22 cellular contexts compared by ENCODE assay signal in genomic region chr19:867301-867793, GRCh38. TPM values are rescaled to one million over a fixed set of nuclear protein-coding genes. Genes with fewer than 3 reads are reported as not detected.
DNase-seq lines count a peak whose midpoint lies in the region; ATAC-seq, FAIRE-seq and TF ChIP-seq lines count a peak whose summit lies in the region.
"Had no signal": no experiment of that assay in that cellular context is flagged by ENCODE, and none has a peak within 500 bp of the region (broad histone marks: within the 10 kb centered on the region; RNA-seq: fewer than 3 reads in every experiment).

No MANE protein-coding gene starts in this region.

- H4K20me1 ChIP-seq in HepG2 (ENCODE audit: insufficient read depth, low read length) = no peaks in the 10 kb centered on the region

- no peaks in the 10 kb centered on the region for H3K4me1 Mint-ChIP-seq in Caco-2 (ENCODE audit: low read depth, unreplicated experiment)

- TF ChIP-seq POLR2A in A549 (IDR thresholded peaks at IDR 0.05; ENCODE audit: low read length) (no peak), HepG2 (IDR thresholded peaks at IDR 0.05; ENCODE audit: insufficient read depth in 1 of 2, low read depth in 2 of 2, low read length in 2 of 2) (no peak)

- H3K27ac Mint-ChIP-seq in Caco-2 (ENCODE audit: unreplicated experiment) = peak overlapping the region; percentile 57
- H3K27ac Mint-ChIP-seq: mesothelial cell of epicardium had no signal

- peaks cover 84% of the 10 kb centered on the region for H3K36me3 Mint-ChIP-seq in Caco-2 (ENCODE audit: insufficient read depth, unreplicated experiment)

- ATAC-seq in A549 = no peak
- no peak for ATAC-seq in HepG2
- ATAC-seq in HG03439 (IDR thresholded peaks at IDR 0.05; ENCODE audit: unreplicated experiment) = no peak
- ATAC-seq in HG02610 (IDR thresholded peaks at IDR 0.05; ENCODE audit: unreplicated experiment) = no peak
- no peak for ATAC-seq in HG03025 (IDR thresholded peaks at IDR 0.05; ENCODE audit: low FRiP score, unreplicated experiment)
- ATAC-seq: esophagus mucosa, left colon had no signal

- CTCF ChIA-PET in A549 (lab: Yijun Ruan, JAX) = interaction anchor here (1.0 to 3.1 kb wide), 2 partner anchors 8 to 10 kb away, joined by 5 to 13 read pairs; partner anchors contain the start of gene CFD
- CTCF ChIA-PET in Caco-2 (lab: Charles Lee) = no interaction called here
- CTCF ChIA-PET in HepG2 (lab: Yijun Ruan, JAX; ENCODE audit: low intra/inter-chr PET ratio, low total read pairs) = no interaction called here

- POLR2A ChIA-PET in A549 (lab: Yijun Ruan, JAX) (no interaction called here), Caco-2 (lab: Charles Lee) (no interaction called here), HepG2 (lab: Yijun Ruan, JAX) (interaction anchor here (1.4 kb wide), 1 partner anchor 25 kb away, joined by 3 read pairs; the partner anchor contains the start of gene MED16)

- DNase-seq in A549 (ENCODE audit: low read depth in 1 of 2, low spot score in 1 of 2) (no peak), Caco-2 (no peak), SK-N-MC (ENCODE audit: low read depth, low spot score) (no peak), HepG2 (ENCODE audit: low spot score) (no peak), NCI-H510A treated with DMSO at 0.1 percent for 48 hours (lab: John Stamatoyannopoulos, UW) (no peak)
- DNase-seq: activated CD4-positive, alpha-beta T cell treated with anti-CD3 and anti-CD28 coated beads, Interleukin-2, amount 50 U/mL, for 4 hours; activated gamma-delta T cell treated with Interleukin-2 at 50 U/mL for 16 hours; amniotic stem cell; central memory CD4-positive, alpha-beta T cell; left colon; MG63; NCI-H187 treated with DMSO at 0.1 percent for 48 hours; SHP77 had no signal

- BruUV-seq in Caco-2 (replicated peaks; lab: Mats Ljungman, UMichigan) (no TSS peak), HepG2 (replicated peaks; lab: Mats Ljungman, UMichigan) (no TSS peak)

- no peak overlapping the region for H3K4me3 Mint-ChIP-seq in Caco-2 (ENCODE audit: unreplicated experiment)
- H3K4me3 Mint-ChIP-seq: mesothelial cell of epicardium had no signal

- no peaks in the 10 kb centered on the region for H3K27me3 Mint-ChIP-seq in Caco-2 (ENCODE audit: insufficient read depth, unreplicated experiment)

- H3K27ac ChIP-seq in A549 (peak overlapping the region in 1 of 2 experiments; percentile 95; a peak in 2 of 6 replicates), SK-N-MC (peak overlapping the region; percentile 56), HepG2 (ENCODE audit: extremely low read length, insufficient read depth, low read length) (no peak overlapping the region)
- H3K27ac ChIP-seq: suprapubic skin had no signal

- in situ Hi-C loops in HepG2 (cut with HindIII; ENCODE audit: extremely low pct_ligation_motif_present, low pct_unique_long_range_greater_than_20kb) = loop anchor here (10.0 kb wide), 1 partner anchor 117 kb away; the partner anchor contains the start of gene WDR18

- H3K27me3 ChIP-seq in Caco-2 (replicated peaks; ENCODE audit: control insufficient read depth, insufficient read depth, low read length) = no peaks in the 10 kb centered on the region
- H3K27me3 ChIP-seq in HepG2 (ENCODE audit: control insufficient read depth in 1 of 2, insufficient read depth in 2 of 2, low read length in 2 of 2) = no peaks in the 10 kb centered on the region
- H3K27me3 ChIP-seq: MG63, suprapubic skin had no signal

- TF ChIP-seq RAD21 in A549 (conservative IDR thresholded peaks at IDR 0.05 in 1 of 2, IDR thresholded peaks at IDR 0.05 in 1 of 2) (no peak), HepG2 (CRISPR knock-in tag; IDR thresholded peaks at IDR 0.05) (no peak)

- H3K9ac ChIP-seq in SK-N-MC (ENCODE audit: insufficient read length) = no peak overlapping the region
- H3K9ac ChIP-seq in HepG2 (ENCODE audit: insufficient read depth, low read depth, low read length) = no peak overlapping the region

- H3K36me3 ChIP-seq in Caco-2 (ENCODE audit: control insufficient read depth, insufficient read depth, low read length) = peaks cover 6% of the 10 kb centered on the region
- peaks cover 27% of the 10 kb centered on the region for H3K36me3 ChIP-seq in SK-N-MC (ENCODE audit: insufficient read depth, low read length)
- peaks cover 3 to 12% of the 10 kb centered on the region in 2 experiments; a peak in 2 of 5 replicates for H3K36me3 ChIP-seq in HepG2 (replicated peaks in 1 of 2; ENCODE audit: control insufficient read depth in 1 of 2, insufficient read depth in 2 of 2, low read length in 2 of 2)

- intact Hi-C loops in Caco-2 (cut with micrococcal nuclease; ENCODE audit: unreplicated experiment) = loop anchor here (10.0 kb wide), 1 partner anchor 93 kb away; no protein-coding TSS in a partner anchor
- intact Hi-C loops in HepG2 (cut with micrococcal nuclease; ENCODE audit: unreplicated experiment) = no loop called here

- H3K9me3 Mint-ChIP-seq in Caco-2 (ENCODE audit: unreplicated experiment) = no peaks in the 10 kb centered on the region
- H3K9me3 Mint-ChIP-seq: mesothelial cell of epicardium had no signal

- peaks cover 39% of the 10 kb centered on the region for H3K4me1 ChIP-seq in A549
- H3K4me1 ChIP-seq in Caco-2 = no peaks in the 10 kb centered on the region; the same call in 1 of the 2 replicates
- no peaks in the 10 kb centered on the region for H3K4me1 ChIP-seq in HepG2 (ENCODE audit: insufficient read depth, low read length)

- FAIRE-seq in A549 (lab: Jason Lieb, UNC) = no peak
- FAIRE-seq in HepG2 (lab: Jason Lieb, UNC) = no peak

- no peak overlapping the region for H3K4me2 ChIP-seq in A549
- no peak overlapping the region for H3K4me2 ChIP-seq in HepG2 (ENCODE audit: low read depth, low read length)

- no peak overlapping the region for H2AFZ ChIP-seq in HepG2 (ENCODE audit: low read length)

- H3K4me3 ChIP-seq in A549 (no peak overlapping the region), Caco-2 (ENCODE audit: low read depth, low read length) (no peak overlapping the region), SK-N-MC (0 out of 2 replicates have a peak overlapping the region, but pooled peaks have one; percentile 26), HepG2 (replicated peaks in 1 of 3; ENCODE audit: insufficient read depth in 1 of 3, low read depth in 2 of 3, low read length in 3 of 3) (no peak overlapping the region)
- H3K4me3 ChIP-seq: MG63, suprapubic skin had no signal

- no peak for TF ChIP-seq EP300 in A549 (IDR thresholded peaks at IDR 0.05)
- TF ChIP-seq EP300 in HepG2 (IDR thresholded peaks at IDR 0.05; ENCODE audit: low read depth in 2 of 2, low read length in 2 of 2) = no peak
- TF ChIP-seq EP300 in HepG2 (CRISPR knock-in tag; IDR thresholded peaks at IDR 0.05; ENCODE audit: borderline replicate concordance) = no peak

- TF ChIP-seq CTCF in A549 (IDR thresholded peaks at IDR 0.05) = no peak
- no peak for TF ChIP-seq CTCF in Caco-2 (IDR thresholded peaks at IDR 0.05; ENCODE audit: insufficient read depth in 1 of 2, low read depth in 1 of 2, low read length in 1 of 2, severe bottlenecking in 1 of 2, unreplicated experiment in 1 of 2)
- no peak for TF ChIP-seq CTCF in HepG2 (CRISPR knock-in tag; IDR thresholded peaks at IDR 0.05)

- H3K9me3 ChIP-seq in A549 (no peaks in the 10 kb centered on the region), Caco-2 (no peaks in the 10 kb centered on the region), SK-N-MC (ENCODE audit: low read depth, low read length) (no peaks in the 10 kb centered on the region), HepG2 (ENCODE audit: low read length) (no peaks in the 10 kb centered on the region)
- H3K9me3 ChIP-seq: MG63, suprapubic skin had no signal

- no peaks in the 10 kb centered on the region for H3K79me2 ChIP-seq in HepG2 (ENCODE audit: insufficient read depth, low read length)

- 70% methylated on average over 5 of the region's 16 CpGs for WGBS in A549 (ENCODE audit: missing lambda C conversion rate)
- WGBS in HepG2 (ENCODE audit: low lambda C conversion rate) = 91% methylated on average over 7 of the region's 16 CpGs

RNA-seq across cellular contexts. Expression of gene CFD, which starts 7.9 kb away (rescaled TPM):
- polyA plus RNA-seq in A549 (2011; rRNA removed) (7.6 TPM in 2 replicates), A549 (2017; fragmentation: RNase III; extraction: RNeasy Plus Mini Kit Qiagen cat#74134 plus additional on column Dnase treatment) (13.8 to 14.8 TPM (median 14.3 TPM) in 3 replicates), HepG2 (2011; rRNA removed) (2.3 and 3.9 TPM in 2 replicates)
- 20.5 and 36.1 TPM in 2 replicates for polyA plus RNA-seq in A549 (2012; cell fraction: cytosol; rRNA removed)
- 19.4 and 48.1 TPM in 2 replicates for polyA plus RNA-seq in A549 (2012; cell fraction: nucleus; rRNA removed)
- 3.1 and 3.9 TPM in 2 replicates for polyA minus RNA-seq in A549 (2011; rRNA and poly(A)+ RNA removed)
- total RNA-seq in Caco-2 (2022) (4.4 and 6.1 TPM in 2 replicates), HepG2 (2016; rRNA removed; fragmentation: Illumina TruSeq; extraction: Trizol) (3.6 and 4.6 TPM in 2 replicates)
- 1.4 and 2.7 TPM in 2 replicates for total RNA-seq in HepG2 (2016; cell fraction: cytosol; rRNA removed; fragmentation: Illumina TruSeq; extraction: Trizol; ENCODE audit: low read depth)
- total RNA-seq in HepG2 (2016; cell fraction: insoluble cytoplasmic fraction; rRNA removed; fragmentation: Illumina TruSeq; extraction: Trizol) = 3.4 and 3.9 TPM in 2 replicates
- total RNA-seq in HepG2 (2016; cell fraction: membrane; rRNA removed; fragmentation: Illumina TruSeq; extraction: Trizol) = 1.8 and 2.7 TPM in 2 replicates
- total RNA-seq in HepG2 (2016; cell fraction: nucleus; rRNA removed; fragmentation: Illumina TruSeq; extraction: Trizol) = 1.0 and 1.7 TPM in 2 replicates
- polyA plus RNA-seq in HepG2 (2011; cell fraction: cytosol; rRNA removed) = 3.0 and 8.4 TPM in 2 replicates
- polyA plus RNA-seq in HepG2 (2011; cell fraction: nucleus; rRNA removed) = 5.1 and 6.2 TPM in 2 replicates
- 3.4 and 4.4 TPM in 2 replicates for polyA plus RNA-seq in HepG2 (2012)
- 1.7 TPM in 2 replicates for polyA plus RNA-seq in HepG2 (2016; cell fraction: cytosol; fragmentation: Illumina TruSeq; extraction: Trizol; ENCODE audit: low read depth)
- polyA plus RNA-seq in HepG2 (2016; cell fraction: insoluble cytoplasmic fraction; fragmentation: Illumina TruSeq; extraction: Trizol; ENCODE audit: low read depth) = 2.4 and 5.1 TPM in 2 replicates
- polyA plus RNA-seq in HepG2 (2016; cell fraction: membrane; fragmentation: Illumina TruSeq; extraction: Trizol; ENCODE audit: low read depth) = 1.2 and 1.9 TPM in 2 replicates
- polyA plus RNA-seq in HepG2 (2016; cell fraction: nucleus; fragmentation: Illumina TruSeq; extraction: Trizol; ENCODE audit: insufficient read depth, low read depth) = 2.7 and 3.3 TPM in 2 replicates
- polyA minus RNA-seq in HepG2 (2011; rRNA and poly(A)+ RNA removed; ENCODE audit: low replicate concordance) = 4.8 TPM in 2 replicates
- polyA minus RNA-seq in HepG2 (2011; cell fraction: cytosol; rRNA and poly(A)+ RNA removed) = 1.9 and 2.3 TPM in 2 replicates
- polyA minus RNA-seq in HepG2 (2011; cell fraction: nucleus; rRNA and poly(A)+ RNA removed) = 0.75 and 1.9 TPM in 2 replicates

RNA-seq across cellular contexts. Expression of gene ELANE, which starts 15.2 kb away (rescaled TPM):
- 0.15 and 0.35 TPM in 2 replicates for polyA plus RNA-seq in A549 (2011; rRNA removed)
- 0.15 and 0.22 TPM in 2 replicates for polyA plus RNA-seq in A549 (2012; cell fraction: cytosol; rRNA removed)
- polyA plus RNA-seq in A549 (2012; cell fraction: nucleus; rRNA removed) = 0.42 and 0.48 TPM in 2 replicates
- polyA plus RNA-seq in A549 (2017; fragmentation: RNase III; extraction: RNeasy Plus Mini Kit Qiagen cat#74134 plus additional on column Dnase treatment) = 0.14 to 0.15 TPM (median 0.15 TPM) in 3 replicates
- not detected in 2 replicates for polyA minus RNA-seq in A549 (2011; rRNA and poly(A)+ RNA removed)
- total RNA-seq in Caco-2 (2022) = not detected in 2 replicates
- not detected in 2 replicates for total RNA-seq in HepG2 (2016; rRNA removed; fragmentation: Illumina TruSeq; extraction: Trizol)
- not detected in 2 replicates for total RNA-seq in HepG2 (2016; cell fraction: cytosol; rRNA removed; fragmentation: Illumina TruSeq; extraction: Trizol; ENCODE audit: low read depth)
- not detected in 2 replicates for total RNA-seq in HepG2 (2016; cell fraction: insoluble cytoplasmic fraction; rRNA removed; fragmentation: Illumina TruSeq; extraction: Trizol)
- total RNA-seq in HepG2 (2016; cell fraction: membrane; rRNA removed; fragmentation: Illumina TruSeq; extraction: Trizol) = not detected in 2 replicates
- not detected in 2 replicates for total RNA-seq in HepG2 (2016; cell fraction: nucleus; rRNA removed; fragmentation: Illumina TruSeq; extraction: Trizol)
- polyA plus RNA-seq in HepG2 (2011; rRNA removed) = not detected in 2 replicates
- polyA plus RNA-seq in HepG2 (2011; cell fraction: cytosol; rRNA removed) = not detected in 2 replicates
- not detected in 2 replicates for polyA plus RNA-seq in HepG2 (2011; cell fraction: nucleus; rRNA removed)
- not detected in 2 replicates for polyA plus RNA-seq in HepG2 (2012)
- polyA plus RNA-seq in HepG2 (2016; cell fraction: cytosol; fragmentation: Illumina TruSeq; extraction: Trizol; ENCODE audit: low read depth) = not detected in 2 replicates
- not detected in 2 replicates for polyA plus RNA-seq in HepG2 (2016; cell fraction: insoluble cytoplasmic fraction; fragmentation: Illumina TruSeq; extraction: Trizol; ENCODE audit: low read depth)
- polyA plus RNA-seq in HepG2 (2016; cell fraction: membrane; fragmentation: Illumina TruSeq; extraction: Trizol; ENCODE audit: low read depth) = not detected in 2 replicates
- not detected in 2 replicates for polyA plus RNA-seq in HepG2 (2016; cell fraction: nucleus; fragmentation: Illumina TruSeq; extraction: Trizol; ENCODE audit: insufficient read depth, low read depth)
- polyA minus RNA-seq in HepG2 (2011; rRNA and poly(A)+ RNA removed; ENCODE audit: low replicate concordance) = not detected in 2 replicates
- polyA minus RNA-seq in HepG2 (2011; cell fraction: cytosol; rRNA and poly(A)+ RNA removed) = not detected in 2 replicates
- not detected in 2 replicates for polyA minus RNA-seq in HepG2 (2011; cell fraction: nucleus; rRNA and poly(A)+ RNA removed)
- total RNA-seq: Daoy; esophagus mucosa; mesothelial cell of epicardium; NCI-H460; T-helper 1 cell treated with Interleukin-12 subunit alpha and Interleukin-12 subunit beta and Interleukin-4 antibody, amounts not matched to agents 30 ng/mL and 1 ng/mL, for 36 hours had no signal

RNA-seq across cellular contexts. Expression of gene MED16, which starts 25.6 kb away (rescaled TPM):
- polyA plus RNA-seq in A549 (2011; rRNA removed) = 8.0 TPM in 2 replicates
- 17.6 and 22.7 TPM in 2 replicates for polyA plus RNA-seq in A549 (2012; cell fraction: cytosol; rRNA removed)
- 32.2 and 54.4 TPM in 2 replicates for polyA plus RNA-seq in A549 (2012; cell fraction: nucleus; rRNA removed)
- 11.9 to 13.9 TPM (median 12.7 TPM) in 3 replicates for polyA plus RNA-seq in A549 (2017; fragmentation: RNase III; extraction: RNeasy Plus Mini Kit Qiagen cat#74134 plus additional on column Dnase treatment)
- 8.8 and 17.6 TPM in 2 replicates for polyA minus RNA-seq in A549 (2011; rRNA and poly(A)+ RNA removed)
- total RNA-seq in Caco-2 (2022) = 64.3 and 69.1 TPM in 2 replicates
- total RNA-seq in HepG2 (2016; rRNA removed; fragmentation: Illumina TruSeq; extraction: Trizol) = 14.8 and 18.4 TPM in 2 replicates
- total RNA-seq in HepG2 (2016; cell fraction: cytosol; rRNA removed; fragmentation: Illumina TruSeq; extraction: Trizol; ENCODE audit: low read depth) = 6.4 and 6.7 TPM in 2 replicates
- total RNA-seq in HepG2 (2016; cell fraction: insoluble cytoplasmic fraction; rRNA removed; fragmentation: Illumina TruSeq; extraction: Trizol) = 14.0 and 16.4 TPM in 2 replicates
- 12.3 and 14.3 TPM in 2 replicates for total RNA-seq in HepG2 (2016; cell fraction: membrane; rRNA removed; fragmentation: Illumina TruSeq; extraction: Trizol)
- 11.3 and 13.2 TPM in 2 replicates for total RNA-seq in HepG2 (2016; cell fraction: nucleus; rRNA removed; fragmentation: Illumina TruSeq; extraction: Trizol)
- 13.3 and 16.9 TPM in 2 replicates for polyA plus RNA-seq in HepG2 (2011; rRNA removed)
- polyA plus RNA-seq in HepG2 (2011; cell fraction: cytosol; rRNA removed) = 17.9 and 30.0 TPM in 2 replicates
- 45.6 and 56.5 TPM in 2 replicates for polyA plus RNA-seq in HepG2 (2011; cell fraction: nucleus; rRNA removed)
- polyA plus RNA-seq in HepG2 (2012) = 19.2 and 24.7 TPM in 2 replicates
- 7.2 and 8.1 TPM in 2 replicates for polyA plus RNA-seq in HepG2 (2016; cell fraction: cytosol; fragmentation: Illumina TruSeq; extraction: Trizol; ENCODE audit: low read depth)
- 21.8 and 29.1 TPM in 2 replicates for polyA plus RNA-seq in HepG2 (2016; cell fraction: insoluble cytoplasmic fraction; fragmentation: Illumina TruSeq; extraction: Trizol; ENCODE audit: low read depth)
- polyA plus RNA-seq in HepG2 (2016; cell fraction: membrane; fragmentation: Illumina TruSeq; extraction: Trizol; ENCODE audit: low read depth) = 15.5 and 16.0 TPM in 2 replicates
- 24.9 and 32.1 TPM in 2 replicates for polyA plus RNA-seq in HepG2 (2016; cell fraction: nucleus; fragmentation: Illumina TruSeq; extraction: Trizol; ENCODE audit: insufficient read depth, low read depth)
- 17.7 and 77.2 TPM in 2 replicates for polyA minus RNA-seq in HepG2 (2011; rRNA and poly(A)+ RNA removed; ENCODE audit: low replicate concordance)
- polyA minus RNA-seq in HepG2 (2011; cell fraction: cytosol; rRNA and poly(A)+ RNA removed) = 45.1 and 51.0 TPM in 2 replicates
- 14.5 and 15.0 TPM in 2 replicates for polyA minus RNA-seq in HepG2 (2011; cell fraction: nucleus; rRNA and poly(A)+ RNA removed)

RNA-seq across cellular contexts. Expression of gene RNU6-9, which starts 25.9 kb away (rescaled TPM):
- polyA plus RNA-seq in A549 (2011; rRNA removed) = not detected in 2 replicates
- polyA plus RNA-seq in A549 (2012; cell fraction: cytosol; rRNA removed) = not detected in 2 replicates
- polyA plus RNA-seq in A549 (2012; cell fraction: nucleus; rRNA removed) = not detected in 2 replicates
- polyA plus RNA-seq in A549 (2017; fragmentation: RNase III; extraction: RNeasy Plus Mini Kit Qiagen cat#74134 plus additional on column Dnase treatment) = not detected in 3 replicates
- under 0.01 TPM in 1 of 2 replicates, not detected in the other for polyA minus RNA-seq in A549 (2011; rRNA and poly(A)+ RNA removed)
- not detected in 2 replicates for total RNA-seq in Caco-2 (2022)
- total RNA-seq in HepG2 (2016; rRNA removed; fragmentation: Illumina TruSeq; extraction: Trizol) = under 0.01 TPM in 1 of 2 replicates, not detected in the other
- total RNA-seq in HepG2 (2016; cell fraction: cytosol; rRNA removed; fragmentation: Illumina TruSeq; extraction: Trizol; ENCODE audit: low read depth) = under 0.01 TPM in 2 replicates
- under 0.01 TPM in 1 of 2 replicates, not detected in the other for total RNA-seq in HepG2 (2016; cell fraction: insoluble cytoplasmic fraction; rRNA removed; fragmentation: Illumina TruSeq; extraction: Trizol)
- total RNA-seq in HepG2 (2016; cell fraction: membrane; rRNA removed; fragmentation: Illumina TruSeq; extraction: Trizol) = under 0.01 TPM in 1 of 2 replicates, not detected in the other
- not detected in 2 replicates for total RNA-seq in HepG2 (2016; cell fraction: nucleus; rRNA removed; fragmentation: Illumina TruSeq; extraction: Trizol)
- polyA plus RNA-seq in HepG2 (2011; rRNA removed) = not detected in 2 replicates
- polyA plus RNA-seq in HepG2 (2011; cell fraction: cytosol; rRNA removed) = not detected in 2 replicates
- not detected in 2 replicates for polyA plus RNA-seq in HepG2 (2011; cell fraction: nucleus; rRNA removed)
- polyA plus RNA-seq in HepG2 (2012) = not detected in 2 replicates
- not detected in 2 replicates for polyA plus RNA-seq in HepG2 (2016; cell fraction: cytosol; fragmentation: Illumina TruSeq; extraction: Trizol; ENCODE audit: low read depth)
- not detected in 2 replicates for polyA plus RNA-seq in HepG2 (2016; cell fraction: insoluble cytoplasmic fraction; fragmentation: Illumina TruSeq; extraction: Trizol; ENCODE audit: low read depth)
- not detected in 2 replicates for polyA plus RNA-seq in HepG2 (2016; cell fraction: membrane; fragmentation: Illumina TruSeq; extraction: Trizol; ENCODE audit: low read depth)
- polyA plus RNA-seq in HepG2 (2016; cell fraction: nucleus; fragmentation: Illumina TruSeq; extraction: Trizol; ENCODE audit: insufficient read depth, low read depth) = not detected in 2 replicates
- polyA minus RNA-seq in HepG2 (2011; rRNA and poly(A)+ RNA removed; ENCODE audit: low replicate concordance) = under 0.01 TPM in 1 of 2 replicates, not detected in the other
- polyA minus RNA-seq in HepG2 (2011; cell fraction: cytosol; rRNA and poly(A)+ RNA removed) = under 0.01 TPM in 1 of 2 replicates, not detected in the other
- polyA minus RNA-seq in HepG2 (2011; cell fraction: nucleus; rRNA and poly(A)+ RNA removed) = not detected in 2 replicates
- total RNA-seq: Daoy; esophagus mucosa; left colon; mesothelial cell of epicardium; NCI-H460; suprapubic skin; T-helper 1 cell treated with Interleukin-12 subunit alpha and Interleukin-12 subunit beta and Interleukin-4 antibody, amounts not matched to agents 30 ng/mL and 1 ng/mL, for 36 hours had no signal

RNA-seq across cellular contexts. Expression of gene PRTN3, which starts 26.5 kb away (rescaled TPM):
- polyA plus RNA-seq in A549 (2011; rRNA removed) (0.21 and 0.36 TPM in 2 replicates), A549 (2017; fragmentation: RNase III; extraction: RNeasy Plus Mini Kit Qiagen cat#74134 plus additional on column Dnase treatment) (0.18 to 0.39 TPM (median 0.24 TPM) in 3 replicates), HepG2 (2011; rRNA removed) (0.10 TPM in 1 of 2 replicates, not detected in the other)
- polyA plus RNA-seq in A549 (2012; cell fraction: cytosol; rRNA removed) = 0.53 and 0.69 TPM in 2 replicates
- 0.34 and 0.65 TPM in 2 replicates for polyA plus RNA-seq in A549 (2012; cell fraction: nucleus; rRNA removed)
- 0.44 TPM in 1 of 2 replicates, not detected in the other for polyA minus RNA-seq in A549 (2011; rRNA and poly(A)+ RNA removed)
- total RNA-seq in Caco-2 (2022) (0.29 TPM in 1 of 2 replicates, not detected in the other), HepG2 (2016; rRNA removed; fragmentation: Illumina TruSeq; extraction: Trizol) (not detected in 2 replicates)
- not detected in 2 replicates for total RNA-seq in HepG2 (2016; cell fraction: cytosol; rRNA removed; fragmentation: Illumina TruSeq; extraction: Trizol; ENCODE audit: low read depth)
- not detected in 2 replicates for total RNA-seq in HepG2 (2016; cell fraction: insoluble cytoplasmic fraction; rRNA removed; fragmentation: Illumina TruSeq; extraction: Trizol)
- not detected in 2 replicates for total RNA-seq in HepG2 (2016; cell fraction: membrane; rRNA removed; fragmentation: Illumina TruSeq; extraction: Trizol)
- total RNA-seq in HepG2 (2016; cell fraction: nucleus; rRNA removed; fragmentation: Illumina TruSeq; extraction: Trizol) = not detected in 2 replicates
- 0.17 TPM in 1 of 2 replicates, not detected in the other for polyA plus RNA-seq in HepG2 (2011; cell fraction: cytosol; rRNA removed)
- 0.14 and 0.16 TPM in 2 replicates for polyA plus RNA-seq in HepG2 (2011; cell fraction: nucleus; rRNA removed)
- polyA plus RNA-seq in HepG2 (2012) = not detected in 2 replicates
- not detected in 2 replicates for polyA plus RNA-seq in HepG2 (2016; cell fraction: cytosol; fragmentation: Illumina TruSeq; extraction: Trizol; ENCODE audit: low read depth)
- not detected in 2 replicates for polyA plus RNA-seq in HepG2 (2016; cell fraction: insoluble cytoplasmic fraction; fragmentation: Illumina TruSeq; extraction: Trizol; ENCODE audit: low read depth)
- not detected in 2 replicates for polyA plus RNA-seq in HepG2 (2016; cell fraction: membrane; fragmentation: Illumina TruSeq; extraction: Trizol; ENCODE audit: low read depth)
- not detected in 2 replicates for polyA plus RNA-seq in HepG2 (2016; cell fraction: nucleus; fragmentation: Illumina TruSeq; extraction: Trizol; ENCODE audit: insufficient read depth, low read depth)
- 0.14 TPM in 1 of 2 replicates, not detected in the other for polyA minus RNA-seq in HepG2 (2011; rRNA and poly(A)+ RNA removed; ENCODE audit: low replicate concordance)
- not detected in 2 replicates for polyA minus RNA-seq in HepG2 (2011; cell fraction: cytosol; rRNA and poly(A)+ RNA removed)
- not detected in 2 replicates for polyA minus RNA-seq in HepG2 (2011; cell fraction: nucleus; rRNA and poly(A)+ RNA removed)
- total RNA-seq: Daoy; esophagus mucosa; left colon; mesothelial cell of epicardium; suprapubic skin; T-helper 1 cell treated with Interleukin-12 subunit alpha and Interleukin-12 subunit beta and Interleukin-4 antibody, amounts not matched to agents 30 ng/mL and 1 ng/mL, for 36 hours had no signal

Comparison
In these comparisons a context has a peak if more than half of its experiments do, and no peak if none do; other contexts are left out.
1. Of the 38 proteins assayed by ChIP-seq in both HepG2 and A549: peak only in HepG2: none; only in A549: PBX3; in both: none; in neither: 37.